Comparison of ENCODE assay signal across 9 cellular contexts in the genomic region with DNA sequence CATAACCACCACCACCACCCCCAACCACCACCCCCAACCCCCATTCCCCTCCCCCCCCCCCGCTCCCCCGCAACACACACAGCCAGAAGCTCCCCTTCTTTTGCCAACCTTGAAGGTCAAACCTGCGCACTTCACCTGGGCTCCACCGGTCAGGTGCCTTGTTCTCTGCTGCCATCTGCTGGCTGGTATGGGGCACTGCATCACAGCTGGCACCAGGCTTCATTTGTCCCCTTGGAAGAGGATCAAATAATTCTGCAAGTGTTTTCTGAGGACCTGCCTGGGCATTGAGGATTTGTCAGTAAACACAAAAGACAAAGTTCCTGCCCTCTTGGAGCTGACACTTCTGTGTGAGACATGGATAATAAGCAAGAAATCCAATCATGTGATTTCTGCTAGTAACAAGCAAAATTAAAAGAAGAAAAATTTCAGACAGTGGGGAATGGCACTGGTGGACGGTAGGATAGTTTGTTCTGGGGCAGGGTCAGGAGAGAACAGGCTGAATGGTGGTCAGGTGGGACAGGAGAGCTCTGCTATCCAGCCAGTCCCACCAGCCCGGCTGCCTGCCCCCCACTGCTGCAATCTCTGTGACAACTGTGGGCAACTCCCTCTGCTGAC. TPM values are rescaled to one million over a fixed set of nuclear protein-coding genes. Genes with fewer than 3 reads are reported as not detected.
DNase-seq lines count a peak whose midpoint lies in the region; ATAC-seq, FAIRE-seq and TF ChIP-seq lines count a peak whose summit lies in the region.
"Had no signal": no experiment of that assay in that cellular context is flagged by ENCODE, and none has a peak within 500 bp of the region (broad histone marks: within the 10 kb centered on the region; RNA-seq: fewer than 3 reads in every experiment).

No MANE protein-coding gene starts in this region.

- DNase-seq in CD8-positive, alpha-beta memory T cell: peak; percentile 47 to 73 (median 52)
- DNase-seq in HuH-7 (ENCODE audit: low spot score): peak; percentile 89
- DNase-seq in RCC 7860 (ENCODE audit: low spot score): peak; percentile 36
- peak; percentile 49 for DNase-seq in activated T-helper 9 cell treated with anti-CD3 and anti-CD28 coated beads, Interleukin-2, amount 50 U/mL, for 16 hours (ENCODE audit: low read depth)
- DNase-seq in germinal center (ENCODE audit: low spot score): peak; percentile 81
- peak; percentile 77 for DNase-seq in upper lobe of right lung

- no peaks in the 10 kb centered on the region for H3K4me1 ChIP-seq in CD8-positive, alpha-beta memory T cell (ENCODE audit: insufficient read depth, low read length)
- H3K4me1 ChIP-seq in parathyroid adenoma (no peaks in the 10 kb centered on the region), upper lobe of right lung (no peaks in the 10 kb centered on the region)

- intact Hi-C loops in upper lobe of right lung (cut with DNase I): loop anchor here (5.0 kb wide), 1 partner anchor 56 kb away; no protein-coding TSS in a partner anchor

- H3K27ac Mint-ChIP-seq in CD8-positive, alpha-beta memory T cell: no peak overlapping the region
- H3K27ac Mint-ChIP-seq: IgD-negative memory B cell had no signal

- no peak for FAIRE-seq in RCC 7860 (lab: Jason Lieb, UNC)

- no peaks in the 10 kb centered on the region for H3K27me3 ChIP-seq in CD8-positive, alpha-beta memory T cell (ENCODE audit: insufficient read depth, low read length, poor library complexity, severe bottlenecking)
- H3K27me3 ChIP-seq in parathyroid adenoma (ENCODE audit: control insufficient read depth, insufficient read depth, low read length) (no peaks in the 10 kb centered on the region), upper lobe of right lung (peaks cover 10% of the 10 kb centered on the region)

- peak; percentile 96 for ATAC-seq in upper lobe of right lung
- ATAC-seq in GM18868 (IDR thresholded peaks at IDR 0.05; ENCODE audit: unreplicated experiment): no peak

- H3K4me3 ChIP-seq in CD8-positive, alpha-beta memory T cell (ENCODE audit: low read length): no peak overlapping the region
- H3K4me3 ChIP-seq in parathyroid adenoma (ENCODE audit: low read depth, low read length) (no peak overlapping the region), upper lobe of right lung (no peak overlapping the region)

- H3K36me3 Mint-ChIP-seq in CD8-positive, alpha-beta memory T cell: no peaks in the 10 kb centered on the region
- H3K36me3 Mint-ChIP-seq: IgD-negative memory B cell had no signal

- CTCF ChIA-PET in CD8-positive, alpha-beta memory T cell (lab: Charles Lee): interaction anchor here (0.8 to 10.5 kb wide), 19 partner anchors 9 to 242 kb away, joined by 3 to 204 read pairs (median 5); no protein-coding TSS in a partner anchor

- no peak overlapping the region for H2AFZ ChIP-seq in parathyroid adenoma

- H3K27me3 Mint-ChIP-seq in CD8-positive, alpha-beta memory T cell: peaks cover 10 to 33% of the 10 kb centered on the region in 2 donors

- H3K9me3 ChIP-seq in CD8-positive, alpha-beta memory T cell (ENCODE audit: low read length): no peaks in the 10 kb centered on the region
- H3K9me3 ChIP-seq in parathyroid adenoma (ENCODE audit: control insufficient read depth, low read length): no peaks in the 10 kb centered on the region
- no peaks in the 10 kb centered on the region for H3K9me3 ChIP-seq in upper lobe of right lung

- POLR2A ChIA-PET in CD8-positive, alpha-beta memory T cell (lab: Charles Lee): interaction anchor here (0.5 kb wide), 1 partner anchor 47 kb away, joined by 4 read pairs; no protein-coding TSS in a partner anchor

- H3K4me1 Mint-ChIP-seq in CD8-positive, alpha-beta memory T cell: peaks cover 0 to 3% (median 0%) of the 10 kb centered on the region in 3 donors
- H3K4me1 Mint-ChIP-seq: IgD-negative memory B cell had no signal

- no peak overlapping the region for H3K9ac ChIP-seq in parathyroid adenoma

- H3K27ac ChIP-seq in CD8-positive, alpha-beta memory T cell (ENCODE audit: low read depth, low read length): no peak overlapping the region
- H3K27ac ChIP-seq in parathyroid adenoma (no peak overlapping the region), upper lobe of right lung (no peak overlapping the region)

- H3K4me2 ChIP-seq in parathyroid adenoma (ENCODE audit: low read length): no peak overlapping the region

- H3K9me3 Mint-ChIP-seq in CD8-positive, alpha-beta memory T cell: no peaks in the 10 kb centered on the region
- H3K9me3 Mint-ChIP-seq: IgD-negative memory B cell had no signal

- no peaks in the 10 kb centered on the region for H3K36me3 ChIP-seq in CD8-positive, alpha-beta memory T cell (ENCODE audit: insufficient read depth, low read length)
- H3K36me3 ChIP-seq in parathyroid adenoma (ENCODE audit: control insufficient read depth, insufficient read depth, low read length) (no peaks in the 10 kb centered on the region), upper lobe of right lung (no peaks in the 10 kb centered on the region)

- H3K79me2 ChIP-seq in parathyroid adenoma: no peaks in the 10 kb centered on the region

- no peak overlapping the region for H3K4me3 Mint-ChIP-seq in CD8-positive, alpha-beta memory T cell
- H3K4me3 Mint-ChIP-seq: IgD-negative memory B cell had no signal

- TF ChIP-seq CTCF in parathyroid adenoma (IDR thresholded peaks at IDR 0.05) (peak; percentile 77), upper lobe of right lung (IDR thresholded peaks at IDR 0.05) (peak; percentile 89)

RNA-seq across cellular contexts. Expression of a gene that starts 55.6 kb away (rescaled TPM):
- total RNA-seq in CD8-positive, alpha-beta memory T cell: not detected
- polyA plus RNA-seq in CD8-positive, alpha-beta memory T cell: not detected
- total RNA-seq in upper lobe of right lung: 0.14 TPM
- polyA plus RNA-seq: IgD-negative memory B cell had no signal

Comparison
In these comparisons a context has a peak if more than half of its experiments do, and no peak if none do; other contexts are left out.
1. DNase-seq: peak in every context shown above with its lines; median percentile 89 in HuH-7; 81 in germinal center; 77 in upper lobe of right lung; 52 in CD8-positive, alpha-beta memory T cell; 49 in activated T-helper 9 cell treated with anti-CD3 and anti-CD28 coated beads, Interleukin-2, amount 50 U/mL, for 16 hours; 36 in RCC 7860.